ENCODE assay signal across 1 cellular context in genomic region chr1:183069562-183070216, GRCh38.
TF ChIP-seq lines count a peak whose summit lies in the region.

No MANE protein-coding gene starts in this region.

TF ChIP-seq in Ishikawa, 13 proteins besides CTCF, POLR2A, EP300 and RAD21 (continued from another document):
- TF ChIP-seq REST (IDR thresholded peaks at IDR 0.05; ENCODE audit: low read depth): no peak
- no peak; the same call in 1 of the 2 replicates for TF ChIP-seq FOXM1 (IDR thresholded peaks at IDR 0.05; ENCODE audit: borderline replicate concordance, low read depth)
- TF ChIP-seq TCF12 (IDR thresholded peaks at IDR 0.05; ENCODE audit: low read depth): 0 out of 2 replicates have a peak, but pooled peaks have one; percentile 28
- TF ChIP-seq CEBPB (IDR thresholded peaks at IDR 0.05): no peak
- TF ChIP-seq CREB1 (IDR thresholded peaks at IDR 0.05; ENCODE audit: low read depth): no peak
- no peak for TF ChIP-seq TAF1 (IDR thresholded peaks at IDR 0.05; ENCODE audit: low read depth)
TF ChIP-seq in Ishikawa: peak in this region for 2.
